21 cellular contexts compared by ENCODE assay signal in genomic region chr16:67148656-67149275, GRCh38. TPM values are rescaled to one million over a fixed set of nuclear protein-coding genes. Genes with fewer than 3 reads are reported as not detected.
DNase-seq lines count a peak whose midpoint lies in the region; ATAC-seq, FAIRE-seq and TF ChIP-seq lines count a peak whose summit lies in the region.
"Had no signal": no experiment of that assay in that cellular context is flagged by ENCODE, and none has a peak within 500 bp of the region (broad histone marks: within the 10 kb centered on the region; RNA-seq: fewer than 3 reads in every experiment).

No MANE protein-coding gene starts in this region.

- H3K9me3 ChIP-seq in A549, result no peaks in the 10 kb centered on the region
- H3K9me3 ChIP-seq in Caco-2, result no peaks in the 10 kb centered on the region
- no peaks in the 10 kb centered on the region for H3K9me3 ChIP-seq in astrocyte (ENCODE audit: insufficient read depth, low read depth, low read length)
- H3K9me3 ChIP-seq: gastrocnemius medialis, thoracic aorta had no signal

- H3K9me3 Mint-ChIP-seq in Caco-2 (ENCODE audit: unreplicated experiment), result no peaks in the 10 kb centered on the region
- peaks cover 4% of the 10 kb centered on the region for H3K9me3 Mint-ChIP-seq in astrocyte (ENCODE audit: unreplicated experiment)
- H3K9me3 Mint-ChIP-seq in natural killer cell, result no peaks in the 10 kb centered on the region
- H3K9me3 Mint-ChIP-seq: dendritic cell treated with granulocyte-macrophage colony-stimulating factor and Interleukin-4, amounts not matched to agents 40 ng/mL and 50 ng/mL, for 4 days had no signal

- no peak overlapping the region for H3K27ac ChIP-seq in A549
- H3K27ac ChIP-seq in astrocyte (ENCODE audit: low read depth, low read length), result no peak overlapping the region
- H3K27ac ChIP-seq: gastrocnemius medialis, parathyroid adenoma, thoracic aorta had no signal

- peaks cover 6% of the 10 kb centered on the region; the same call in 2 of the 3 replicates for H3K4me1 ChIP-seq in A549
- no peaks in the 10 kb centered on the region; the same call in none of the 2 replicates for H3K4me1 ChIP-seq in Caco-2
- peaks cover 2% of the 10 kb centered on the region for H3K4me1 ChIP-seq in astrocyte (ENCODE audit: insufficient read depth, low read length)

- H3K27me3 ChIP-seq in Caco-2 (replicated peaks; ENCODE audit: control insufficient read depth, insufficient read depth, low read length) (no peaks in the 10 kb centered on the region), astrocyte (ENCODE audit: insufficient read depth, low read length) (peaks cover 5% of the 10 kb centered on the region)

- TF ChIP-seq RAD21 in A549 (conservative IDR thresholded peaks at IDR 0.05 in 1 of 2, IDR thresholded peaks at IDR 0.05 in 1 of 2), result no peak

- H3K4me1 Mint-ChIP-seq in Caco-2 (ENCODE audit: low read depth, unreplicated experiment), result no peaks in the 10 kb centered on the region
- H3K4me1 Mint-ChIP-seq in astrocyte (ENCODE audit: low read depth, unreplicated experiment), result no peaks in the 10 kb centered on the region
- peaks cover 0 to 14% of the 10 kb centered on the region in 2 donors for H3K4me1 Mint-ChIP-seq in natural killer cell

- intact Hi-C loops in Caco-2 (cut with micrococcal nuclease; ENCODE audit: unreplicated experiment) (no loop called here), natural killer cell (cut with micrococcal nuclease) (no loop called here)

- no peak for FAIRE-seq in A549 (lab: Jason Lieb, UNC)
- no peak for FAIRE-seq in astrocyte (lab: Jason Lieb, UNC)
- no peak for FAIRE-seq in H54 (lab: Jason Lieb, UNC)
- FAIRE-seq: G401.6, GM12878 had no signal

- ATAC-seq in A549, result no peak
- no peak for ATAC-seq in natural killer cell
- no peak for ATAC-seq in GM18867 (IDR thresholded peaks at IDR 0.05; ENCODE audit: unreplicated experiment)
- ATAC-seq: activated CD8-positive, alpha-beta T cell treated with anti-CD3 and anti-CD28 coated beads, Interleukin-2, amount 10 ng/mL, durations not matched to agents 7 days and 5 days; gastrocnemius medialis; GM12878 had no signal

- BruUV-seq in Caco-2 (replicated peaks; lab: Mats Ljungman, UMichigan), result no TSS peak

- 94% methylated on average over 11 of the region's 11 CpGs for WGBS in A549 (ENCODE audit: missing lambda C conversion rate)

- DNase-seq in A549 (ENCODE audit: low read depth in 1 of 2, low spot score in 1 of 2) (no peak), Caco-2 (no peak), astrocyte (ENCODE audit: low read depth) (no peak), natural killer cell (no peak), Kasumi-1 (lab: John Stamatoyannopoulos, UW) (no peak), SKM-1 (lab: John Stamatoyannopoulos, UW; ENCODE audit: unreplicated experiment) (no peak), H54 (ENCODE audit: insufficient read length, low spot score) (no peak)
- DNase-seq: activated CD8-positive, alpha-beta T cell treated with anti-CD3 and anti-CD28 coated beads, Interleukin-2, amount 10 ng/mL, durations not matched to agents 7 days and 5 days; activated effector memory CD4-positive, alpha-beta T cell treated with anti-CD3 and anti-CD28 coated beads, Interleukin-2, amount 50 U/mL, for 16 hours; erythroblast; gastrocnemius medialis; KG1; NCI-H1092 treated with DMSO at 0.1 percent for 48 hours; NCI-H2171 treated with DMSO at 0.1 percent for 48 hours; NCI-H774 had no signal

- no peak overlapping the region for H3K9ac ChIP-seq in astrocyte (ENCODE audit: low read length)
- H3K9ac ChIP-seq: parathyroid adenoma had no signal

- H3K4me2 ChIP-seq in A549, result no peak overlapping the region
- H3K4me2 ChIP-seq in astrocyte (ENCODE audit: low read length), result no peak overlapping the region

- H3K4me3 Mint-ChIP-seq in Caco-2 (ENCODE audit: unreplicated experiment) (peak overlapping the region; percentile 47), astrocyte (ENCODE audit: unreplicated experiment) (peak overlapping the region; percentile 57), natural killer cell (peak overlapping the region; percentile 45)
- H3K4me3 Mint-ChIP-seq: dendritic cell treated with granulocyte-macrophage colony-stimulating factor and Interleukin-4, amounts not matched to agents 40 ng/mL and 50 ng/mL, for 4 days had no signal

- H3K79me2 ChIP-seq in astrocyte (ENCODE audit: insufficient read depth, low read length), result no peaks in the 10 kb centered on the region
- H3K79me2 ChIP-seq: parathyroid adenoma had no signal

- TF ChIP-seq POLR2A in A549 (IDR thresholded peaks at IDR 0.05; ENCODE audit: low read length) (0 out of 2 replicates have a peak, but pooled peaks have one; percentile 12), H54 (IDR thresholded peaks at IDR 0.05; ENCODE audit: low read depth, low read length) (no peak)

- no peak for TF ChIP-seq EP300 in A549 (IDR thresholded peaks at IDR 0.05)

- H3K27me3 Mint-ChIP-seq in Caco-2 (ENCODE audit: insufficient read depth, unreplicated experiment), result no peaks in the 10 kb centered on the region
- peaks cover 23% of the 10 kb centered on the region for H3K27me3 Mint-ChIP-seq in astrocyte (ENCODE audit: low read depth, unreplicated experiment)
- H3K27me3 Mint-ChIP-seq in natural killer cell (ENCODE audit: low read depth in 2 of 2), result peaks cover 7 to 20% of the 10 kb centered on the region in 2 donors

- H3K27ac Mint-ChIP-seq in Caco-2 (ENCODE audit: unreplicated experiment) (no peak overlapping the region), astrocyte (ENCODE audit: unreplicated experiment) (peak overlapping the region; percentile 41), natural killer cell (no peak overlapping the region)
- H3K27ac Mint-ChIP-seq: activated CD8-positive, alpha-beta T cell treated with anti-CD3 and anti-CD28 coated beads, Interleukin-2, amount 10 ng/mL, durations not matched to agents 7 days and 5 days; dendritic cell treated with granulocyte-macrophage colony-stimulating factor and Interleukin-4, amounts not matched to agents 40 ng/mL and 50 ng/mL, for 4 days had no signal

- CTCF ChIA-PET in A549 (lab: Yijun Ruan, JAX), result interaction anchor here (0.7 to 16.0 kb wide), 6 partner anchors 20 to 399 kb away, joined by 3 to 314 read pairs (median 4); partner anchors contain the start of genes CES3, FBXL8, HSF4 and NOL3
- CTCF ChIA-PET in Caco-2 (lab: Charles Lee), result interaction anchor here (0.6 to 0.8 kb wide), 2 partner anchors 36 to 107 kb away, joined by 3 to 6 read pairs; no protein-coding TSS in a partner anchor

- peaks cover 23% of the 10 kb centered on the region for H4K20me1 ChIP-seq in astrocyte (ENCODE audit: insufficient read depth, low read length)

- H3K36me3 Mint-ChIP-seq in Caco-2 (ENCODE audit: insufficient read depth, unreplicated experiment) (peaks cover 56% of the 10 kb centered on the region), astrocyte (ENCODE audit: low read depth, unreplicated experiment) (peaks cover 25% of the 10 kb centered on the region), natural killer cell (no peaks in the 10 kb centered on the region)

- POLR2A ChIA-PET in A549 (lab: Yijun Ruan, JAX) (no interaction called here), Caco-2 (lab: Charles Lee) (no interaction called here)

- H3K36me3 ChIP-seq in Caco-2 (ENCODE audit: control insufficient read depth, insufficient read depth, low read length) (peaks cover 4% of the 10 kb centered on the region; the same call in 1 of the 2 replicates), astrocyte (ENCODE audit: insufficient read depth, low read length) (peaks cover 26% of the 10 kb centered on the region)

- TF ChIP-seq CTCF in A549 (IDR thresholded peaks at IDR 0.05), result no peak
- no peak for TF ChIP-seq CTCF in Caco-2 (IDR thresholded peaks at IDR 0.05; ENCODE audit: insufficient read depth in 1 of 2, low read depth in 1 of 2, low read length in 1 of 2, severe bottlenecking in 1 of 2, unreplicated experiment in 1 of 2)
- TF ChIP-seq CTCF in astrocyte (IDR thresholded peaks at IDR 0.05; ENCODE audit: insufficient read depth, low read depth, low read length), result no peak
- no peak for TF ChIP-seq CTCF in natural killer cell (IDR thresholded peaks at IDR 0.05)

- H2AFZ ChIP-seq in astrocyte (ENCODE audit: low read depth, low read length), result no peak overlapping the region
- H2AFZ ChIP-seq: parathyroid adenoma had no signal

- H3K4me3 ChIP-seq in A549 (no peak overlapping the region), Caco-2 (ENCODE audit: low read depth, low read length) (no peak overlapping the region), astrocyte (ENCODE audit: insufficient read depth, low read depth, low read length) (no peak overlapping the region)
- H3K4me3 ChIP-seq: gastrocnemius medialis, GM12878, thoracic aorta had no signal

RNA-seq across cellular contexts. Expression of gene B3GNT9, which starts 2.0 kb away (rescaled TPM):
- polyA plus RNA-seq in A549 (2011; rRNA removed) (6.8 and 8.5 TPM in 2 replicates), A549 (2017; fragmentation: RNase III; extraction: RNeasy Plus Mini Kit Qiagen cat#74134 plus additional on column Dnase treatment) (6.7 to 9.3 TPM (median 9.0 TPM) in 3 replicates)
- polyA plus RNA-seq in A549 (2012; cell fraction: cytosol; rRNA removed), result 6.2 and 8.6 TPM in 2 replicates
- polyA plus RNA-seq in A549 (2012; cell fraction: nucleus; rRNA removed), result 9.0 and 10.9 TPM in 2 replicates
- 9.8 and 10.8 TPM in 2 replicates for polyA minus RNA-seq in A549 (2011; rRNA and poly(A)+ RNA removed)
- total RNA-seq in Caco-2 (2022) (11.6 and 11.7 TPM in 2 replicates), astrocyte (7.6 and 9.4 TPM in 2 replicates), natural killer cell (1 to 10 TPM in 2 of 3 donors, under 1 TPM in 1; 0.80 to 1.3 (median 1.0) TPM)

RNA-seq across cellular contexts. Expression of gene TRADD, which starts 10.9 kb away (rescaled TPM):
- 7.8 and 9.1 TPM in 2 replicates for polyA plus RNA-seq in A549 (2011; rRNA removed)
- 22.9 and 30.0 TPM in 2 replicates for polyA plus RNA-seq in A549 (2012; cell fraction: cytosol; rRNA removed)
- 35.6 and 45.2 TPM in 2 replicates for polyA plus RNA-seq in A549 (2012; cell fraction: nucleus; rRNA removed)
- polyA plus RNA-seq in A549 (2017; fragmentation: RNase III; extraction: RNeasy Plus Mini Kit Qiagen cat#74134 plus additional on column Dnase treatment), result 13.2 to 15.2 TPM (median 15.2 TPM) in 3 replicates
- polyA minus RNA-seq in A549 (2011; rRNA and poly(A)+ RNA removed), result 3.5 and 4.4 TPM in 2 replicates
- 16.8 and 18.3 TPM in 2 replicates for total RNA-seq in Caco-2 (2022)
- 10.1 and 11.0 TPM in 2 replicates for total RNA-seq in astrocyte
- 10 to 100 TPM; 15.2 to 27.5 (median 26.8) TPM for total RNA-seq in natural killer cell

RNA-seq across cellular contexts. Expression of gene FBXL8, which starts 11.0 kb away (rescaled TPM):
- polyA plus RNA-seq in A549 (2011; rRNA removed) (5.4 and 5.6 TPM in 2 replicates), A549 (2017; fragmentation: RNase III; extraction: RNeasy Plus Mini Kit Qiagen cat#74134 plus additional on column Dnase treatment) (12.5 to 14.4 TPM (median 13.1 TPM) in 3 replicates)
- 10.7 and 15.0 TPM in 2 replicates for polyA plus RNA-seq in A549 (2012; cell fraction: cytosol; rRNA removed)
- polyA plus RNA-seq in A549 (2012; cell fraction: nucleus; rRNA removed), result 99.8 and 200 TPM in 2 replicates
- 2.4 and 2.6 TPM in 2 replicates for polyA minus RNA-seq in A549 (2011; rRNA and poly(A)+ RNA removed)
- total RNA-seq in Caco-2 (2022) (27.6 and 31.5 TPM in 2 replicates), astrocyte (5.6 and 6.8 TPM in 2 replicates), natural killer cell (1 to 10 TPM; 5.2 to 8.3 (median 6.3) TPM)

RNA-seq across cellular contexts. Expression of gene HSF4, which starts 15.8 kb away (rescaled TPM):
- polyA plus RNA-seq in A549 (2011; rRNA removed) (8.3 and 11.7 TPM in 2 replicates), A549 (2017; fragmentation: RNase III; extraction: RNeasy Plus Mini Kit Qiagen cat#74134 plus additional on column Dnase treatment) (15.3 to 22.0 TPM (median 18.9 TPM) in 3 replicates)
- polyA plus RNA-seq in A549 (2012; cell fraction: cytosol; rRNA removed), result 12.1 and 13.7 TPM in 2 replicates
- 198 and 241 TPM in 2 replicates for polyA plus RNA-seq in A549 (2012; cell fraction: nucleus; rRNA removed)
- polyA minus RNA-seq in A549 (2011; rRNA and poly(A)+ RNA removed), result 4.9 and 5.0 TPM in 2 replicates
- total RNA-seq in Caco-2 (2022) (39.4 and 52.0 TPM in 2 replicates), astrocyte (4.4 and 4.5 TPM in 2 replicates), natural killer cell (1 to 10 TPM; 6.9 to 8.3 (median 7.3) TPM)

RNA-seq across cellular contexts. Expression of gene NOL3, which starts 21.6 kb away (rescaled TPM):
- 22.6 and 24.4 TPM in 2 replicates for polyA plus RNA-seq in A549 (2011; rRNA removed)
- 36.9 and 41.0 TPM in 2 replicates for polyA plus RNA-seq in A549 (2012; cell fraction: cytosol; rRNA removed)
- polyA plus RNA-seq in A549 (2012; cell fraction: nucleus; rRNA removed), result 53.4 and 79.4 TPM in 2 replicates
- polyA plus RNA-seq in A549 (2017; fragmentation: RNase III; extraction: RNeasy Plus Mini Kit Qiagen cat#74134 plus additional on column Dnase treatment), result 38.5 to 41.3 TPM (median 39.1 TPM) in 3 replicates
- polyA minus RNA-seq in A549 (2011; rRNA and poly(A)+ RNA removed), result 9.0 and 10.6 TPM in 2 replicates
- total RNA-seq in Caco-2 (2022), result 17.4 and 22.4 TPM in 2 replicates
- total RNA-seq in astrocyte, result 9.5 and 10.9 TPM in 2 replicates
- total RNA-seq in natural killer cell, result 1 to 10 TPM in 2 of 3 donors, under 1 TPM in 1; 0.88 to 1.3 (median 1.3) TPM
